Comparison of ENCODE assay signal across 8 cellular contexts in the genomic region with DNA sequence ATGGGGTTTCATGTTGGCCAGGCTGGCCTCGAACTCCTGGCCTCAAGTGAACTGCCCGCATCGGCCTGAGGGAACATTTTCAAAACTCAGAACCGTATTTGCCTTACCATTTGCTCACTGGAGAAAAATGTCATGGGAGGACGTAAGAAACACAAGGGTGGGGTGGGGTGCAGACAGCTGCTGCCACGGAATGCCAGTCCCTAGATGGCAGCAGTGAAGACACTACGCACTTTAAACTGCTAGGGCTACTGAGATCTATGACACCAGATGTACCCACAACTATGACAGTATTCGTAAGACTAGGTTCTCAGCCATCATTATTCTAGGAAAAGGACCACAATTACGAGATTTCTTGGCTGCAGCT. TPM values are rescaled to one million over a fixed set of nuclear protein-coding genes. Genes with fewer than 3 reads are reported as not detected.
DNase-seq lines count a peak whose midpoint lies in the region; ATAC-seq and TF ChIP-seq lines count a peak whose summit lies in the region.
"Not testable (repeated sequence)": the region's sequence is repeated elsewhere in the genome, so short reads cannot be mapped to it uniquely, and the experiment has no call there.

No MANE protein-coding gene starts in this region.

- peak overlapping the region; percentile 76 for H3K4me2 ChIP-seq in parathyroid adenoma (ENCODE audit: low read length)

- H3K4me3 ChIP-seq in ascending aorta: peak overlapping the region; percentile 75 to 82
- peak overlapping the region; percentile 88 for H3K4me3 ChIP-seq in parathyroid adenoma (ENCODE audit: low read depth, low read length)
- peak overlapping the region; percentile 68 for H3K4me3 ChIP-seq in thymus (ENCODE audit: low read length)

- H2AFZ ChIP-seq in parathyroid adenoma: peak overlapping the region; percentile 95

- TF ChIP-seq CTCF in ascending aorta (IDR thresholded peaks at IDR 0.05) (peak in 2 of 3 experiments; percentile 16 to 40), parathyroid adenoma (IDR thresholded peaks at IDR 0.05) (peak; percentile 53)

- H3K9ac ChIP-seq in parathyroid adenoma: peak overlapping the region; percentile 100

- peaks cover 36 to 47% of the 10 kb centered on the region in 2 donors for H3K36me3 ChIP-seq in ascending aorta
- not testable (repeated sequence) for H3K36me3 ChIP-seq in parathyroid adenoma (ENCODE audit: control insufficient read depth, insufficient read depth, low read length); thymus (ENCODE audit: control insufficient read depth, insufficient read depth)

- 4% methylated on average over 9 of the region's 9 CpGs for WGBS in thymus

- intact Hi-C loops in ascending aorta (cut with DNase I): loop anchor here (1.0 to 5.0 kb wide), 7 partner anchors 72 to 1122 kb away; partner anchors contain the start of genes KCTD7, RABGEF1, TMEM248 and VKORC1L1
- intact Hi-C loops in left ventricle myocardium superior (cut with micrococcal nuclease): not testable (repeated sequence)

- ATAC-seq in HG02623 (IDR thresholded peaks at IDR 0.05; ENCODE audit: unreplicated experiment) (peak; percentile 25), left ventricle myocardium superior (peak; percentile 81)

- not testable (repeated sequence) for H3K79me2 ChIP-seq in parathyroid adenoma

- not testable (repeated sequence) for H3K9me3 ChIP-seq in ascending aorta; parathyroid adenoma (ENCODE audit: control insufficient read depth, low read length); thymus (ENCODE audit: control insufficient read depth)

- H3K27ac ChIP-seq in ascending aorta (peak overlapping the region; percentile 98 to 99), parathyroid adenoma (peak overlapping the region; percentile 100), thymus (ENCODE audit: low read depth) (peak overlapping the region; percentile 98)

- not testable (repeated sequence) for H3K27me3 ChIP-seq in ascending aorta; parathyroid adenoma (ENCODE audit: control insufficient read depth, insufficient read depth, low read length); thymus (ENCODE audit: control insufficient read depth, insufficient read depth)

- peaks cover 7 to 24% of the 10 kb centered on the region in 2 donors for H3K4me1 ChIP-seq in ascending aorta
- H3K4me1 ChIP-seq in parathyroid adenoma; thymus (ENCODE audit: control insufficient read depth, insufficient read depth, low read length): not testable (repeated sequence)

- DNase-seq in GF-D8 (lab: John Stamatoyannopoulos, UW) (peak; percentile 56), NCI-H2029 treated with DMSO at 0.1 percent for 48 hours (lab: John Stamatoyannopoulos, UW) (peak; percentile 25), T1000 (lab: John Stamatoyannopoulos, UW) (peak; percentile 46), ascending aorta (ENCODE audit: low spot score in 2 of 2) (peak; percentile 36 to 92), left ventricle myocardium superior (peak; percentile 67)

RNA-seq across cellular contexts. Expression of gene SBDS, which starts 0.7 kb away (rescaled TPM):
- 165 TPM for total RNA-seq in ascending aorta
- total RNA-seq in left ventricle myocardium superior: 208 TPM
- polyA plus RNA-seq in thymus: 121 TPM

RNA-seq across cellular contexts. Expression of gene TYW1, which starts 2.0 kb away (rescaled TPM):
- total RNA-seq in ascending aorta (2.1 TPM), left ventricle myocardium superior (12.8 TPM)
- polyA plus RNA-seq in thymus: 11.2 TPM

Comparison
In these comparisons a context has a peak if more than half of its experiments do, and no peak if none do; other contexts are left out.
1. Peak in every context shown above with its lines: DNase-seq, ATAC-seq, H3K4me3 ChIP-seq and H3K27ac ChIP-seq.